In the genomic region with DNA sequence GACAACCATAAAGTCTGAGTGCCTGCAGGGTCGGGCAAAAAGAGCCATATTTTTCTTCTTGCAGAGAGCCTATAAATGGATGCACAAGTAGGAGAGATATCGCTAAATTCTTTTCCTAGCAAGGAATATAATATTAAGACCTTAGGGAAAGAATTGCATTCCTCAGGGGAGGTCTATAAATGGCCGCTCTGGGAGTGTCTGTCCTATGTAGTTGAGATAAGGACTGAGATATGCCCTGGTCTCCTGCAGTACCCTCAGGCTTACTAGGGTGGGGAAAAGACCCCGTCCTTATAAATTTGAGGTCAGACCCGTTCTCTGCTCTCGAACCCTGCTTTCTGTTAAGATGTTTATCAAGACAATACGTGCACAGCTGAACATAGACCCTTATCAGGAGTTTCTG, we compare ENCODE assay signal across 7 cellular contexts.
DNase-seq lines count a peak whose midpoint lies in the region; ATAC-seq and TF ChIP-seq lines count a peak whose summit lies in the region.
"Not testable (repeated sequence)": the region's sequence is repeated elsewhere in the genome, so short reads cannot be mapped to it uniquely, and the experiment has no call there.

No MANE protein-coding gene starts in this region.

- not testable (repeated sequence) for TF ChIP-seq CTCF in HCT116 (IDR thresholded peaks at IDR 0.05 in 2 of 3, conservative IDR thresholded peaks at IDR 0.05 in 1 of 3; ENCODE audit: borderline replicate concordance in 1 of 3, insufficient read depth in 1 of 3, low read depth in 2 of 3, low read length in 2 of 3); WTC11 (IDR thresholded peaks at IDR 0.05); endothelial cell (IDR thresholded peaks at IDR 0.05; ENCODE audit: unreplicated experiment); nephron progenitor cell (IDR thresholded peaks at IDR 0.05)

- BruUV-seq in HCT116 (replicated peaks; lab: Mats Ljungman, UMichigan) = not testable (repeated sequence)

- CTCF ChIA-PET in HCT116 (lab: Charles Lee); WTC11 (lab: Charles Lee): not testable (repeated sequence)

- H3K27me3 ChIP-seq in HCT116 (ENCODE audit: insufficient read depth, low read length) = not testable (repeated sequence)

- H3K36me3 Mint-ChIP-seq in WTC11 = peaks cover 40% of the 10 kb centered on the region
- peaks cover 22% of the 10 kb centered on the region for H3K36me3 Mint-ChIP-seq in endothelial cell (ENCODE audit: low read depth, unreplicated experiment)
- not testable (repeated sequence) for H3K36me3 Mint-ChIP-seq in nephron progenitor cell (ENCODE audit: low read depth)

- not testable (repeated sequence) for H2AFZ ChIP-seq in HCT116 (ENCODE audit: low read depth, low read length, poor library complexity, severe bottlenecking)

- not testable (repeated sequence) for ATAC-seq in HCT116, WTC11

- H3K27ac Mint-ChIP-seq in WTC11, nephron progenitor cell: not testable (repeated sequence)
- peak overlapping the region; percentile 75 for H3K27ac Mint-ChIP-seq in endothelial cell (ENCODE audit: unreplicated experiment)

- not testable (repeated sequence) for H4K20me1 ChIP-seq in HCT116 (ENCODE audit: insufficient read depth)

- H3K9me3 Mint-ChIP-seq in WTC11 = peaks cover 39% of the 10 kb centered on the region
- not testable (repeated sequence) for H3K9me3 Mint-ChIP-seq in endothelial cell (ENCODE audit: unreplicated experiment)
- peaks cover 40% of the 10 kb centered on the region for H3K9me3 Mint-ChIP-seq in nephron progenitor cell

- not testable (repeated sequence) for H3K79me2 ChIP-seq in HCT116 (ENCODE audit: insufficient read depth, low read length)

- not testable (repeated sequence) for H3K4me2 ChIP-seq in HCT116 (ENCODE audit: low read length)

- TF ChIP-seq POLR2A in HCT116 (IDR thresholded peaks at IDR 0.05; ENCODE audit: borderline replicate concordance, extremely low read depth, insufficient read depth, insufficient read length) = not testable (repeated sequence)

- TF ChIP-seq RAD21 in HCT116 (IDR thresholded peaks at IDR 0.05; ENCODE audit: low read depth) = not testable (repeated sequence)

- not testable (repeated sequence) for H3K9me2 ChIP-seq in HCT116 (ENCODE audit: insufficient read depth)

- not testable (repeated sequence) for H3K27ac ChIP-seq in HCT116 (ENCODE audit: low read depth, low read length)

- DNase-seq in COLO668 (lab: John Stamatoyannopoulos, UW; ENCODE audit: unreplicated experiment) (peak; percentile 8), LHCN-M2 (ENCODE audit: low read depth) (peak; percentile 10), NCI-H69 (lab: John Stamatoyannopoulos, UW) (peak; percentile 3), WTC11 (ENCODE audit: low spot score) (peak; percentile 17), endothelial cell (ENCODE audit: low spot score) (peak; percentile 17), nephron progenitor cell (peak; percentile 13)
- DNase-seq in HCT116 (ENCODE audit: low read depth, low spot score) = not testable (repeated sequence)

- not testable (repeated sequence) for H3K4me3 Mint-ChIP-seq in WTC11; endothelial cell (ENCODE audit: unreplicated experiment); nephron progenitor cell

- not testable (repeated sequence) for H3K36me3 ChIP-seq in HCT116 (ENCODE audit: control insufficient read depth in 1 of 2, insufficient read depth in 2 of 2, low read length in 2 of 2)

- POLR2A ChIA-PET in HCT116 (lab: Charles Lee); WTC11 (lab: Charles Lee): not testable (repeated sequence)

- RAD21 ChIA-PET in HCT116 (lab: Charles Lee; ENCODE audit: low non-redundant PET in 1 of 2, low total read pairs in 2 of 2, uncharacterized antibody in 2 of 2, unreplicated experiment in 2 of 2) = not testable (repeated sequence)

- H3K4me3 ChIP-seq in HCT116 (replicated peaks in 1 of 2; ENCODE audit: low read depth in 1 of 2, low read length in 2 of 2) = not testable (repeated sequence)

- H3K4me1 Mint-ChIP-seq in WTC11 (peaks cover 39% of the 10 kb centered on the region), endothelial cell (ENCODE audit: unreplicated experiment) (peaks cover 14% of the 10 kb centered on the region), nephron progenitor cell (peaks cover 14% of the 10 kb centered on the region)

- intact Hi-C loops in HCT116 (cut with micrococcal nuclease) = not testable (repeated sequence)

- H3K9me3 ChIP-seq in HCT116 (ENCODE audit: control insufficient read depth in 1 of 2, insufficient read depth in 1 of 2, low read depth in 1 of 2, low read length in 2 of 2) = not testable (repeated sequence)

- H3K9ac ChIP-seq in HCT116 (ENCODE audit: low read length) = not testable (repeated sequence)

- not testable (repeated sequence) for H3K4me1 ChIP-seq in HCT116 (ENCODE audit: control insufficient read depth in 1 of 2, insufficient read depth in 2 of 2, low read length in 2 of 2)

- not testable (repeated sequence) for H3K27me3 Mint-ChIP-seq in WTC11 (ENCODE audit: low read depth); endothelial cell (ENCODE audit: unreplicated experiment); nephron progenitor cell (ENCODE audit: low read depth, poor library complexity)

TF ChIP-seq in HCT116, 20 proteins besides CTCF, POLR2A, EP300 and RAD21:
- peak; percentile 70; the same call in 1 of the 2 replicates for TF ChIP-seq CBX3 (IDR thresholded peaks at IDR 0.05; ENCODE audit: low read depth)
